In the genomic region with DNA sequence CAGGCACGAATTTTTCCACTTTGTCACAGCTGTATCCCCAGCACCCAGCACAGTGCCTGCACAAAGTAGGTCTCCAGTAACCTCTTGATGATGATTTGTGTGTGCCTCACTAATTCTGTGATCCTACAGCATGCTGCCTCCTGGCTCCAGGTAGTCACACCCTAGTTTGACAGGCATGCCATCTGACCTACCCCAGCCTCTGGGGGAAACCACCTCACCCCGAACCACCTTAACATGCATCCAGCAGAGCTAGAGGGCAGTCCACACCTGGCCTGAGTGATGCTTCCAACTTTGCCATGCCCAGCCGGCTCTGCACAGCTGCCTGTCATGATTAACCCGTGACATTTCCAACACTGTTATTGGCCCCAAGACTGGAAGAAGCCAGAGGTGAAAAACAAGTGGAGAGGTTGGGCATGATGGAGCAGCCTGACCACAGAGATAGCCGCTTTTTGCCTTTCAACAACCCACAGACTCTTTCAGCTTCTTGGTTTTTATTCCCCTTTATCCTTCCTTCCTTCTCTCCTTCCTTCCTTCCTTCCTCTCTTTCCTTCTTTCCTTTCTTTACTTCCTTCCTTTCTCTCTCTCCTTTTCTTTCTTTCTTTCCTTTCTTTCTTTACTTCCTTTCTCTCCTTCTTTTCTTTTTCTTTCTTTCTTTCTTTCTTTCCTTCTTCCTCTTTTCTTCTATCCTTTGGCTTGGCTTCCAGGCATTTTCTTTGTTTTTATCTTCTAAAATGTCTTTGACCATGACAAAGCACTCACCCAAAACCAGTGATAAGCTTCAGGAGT, we compare ENCODE assay signal across 1 cellular context.
TF ChIP-seq lines count a peak whose summit lies in the region.

No MANE protein-coding gene starts in this region.

TF ChIP-seq in WTC11, 78 proteins besides CTCF, POLR2A, EP300 and RAD21 (continued from another document):
- TF ChIP-seq, protein P1, sequence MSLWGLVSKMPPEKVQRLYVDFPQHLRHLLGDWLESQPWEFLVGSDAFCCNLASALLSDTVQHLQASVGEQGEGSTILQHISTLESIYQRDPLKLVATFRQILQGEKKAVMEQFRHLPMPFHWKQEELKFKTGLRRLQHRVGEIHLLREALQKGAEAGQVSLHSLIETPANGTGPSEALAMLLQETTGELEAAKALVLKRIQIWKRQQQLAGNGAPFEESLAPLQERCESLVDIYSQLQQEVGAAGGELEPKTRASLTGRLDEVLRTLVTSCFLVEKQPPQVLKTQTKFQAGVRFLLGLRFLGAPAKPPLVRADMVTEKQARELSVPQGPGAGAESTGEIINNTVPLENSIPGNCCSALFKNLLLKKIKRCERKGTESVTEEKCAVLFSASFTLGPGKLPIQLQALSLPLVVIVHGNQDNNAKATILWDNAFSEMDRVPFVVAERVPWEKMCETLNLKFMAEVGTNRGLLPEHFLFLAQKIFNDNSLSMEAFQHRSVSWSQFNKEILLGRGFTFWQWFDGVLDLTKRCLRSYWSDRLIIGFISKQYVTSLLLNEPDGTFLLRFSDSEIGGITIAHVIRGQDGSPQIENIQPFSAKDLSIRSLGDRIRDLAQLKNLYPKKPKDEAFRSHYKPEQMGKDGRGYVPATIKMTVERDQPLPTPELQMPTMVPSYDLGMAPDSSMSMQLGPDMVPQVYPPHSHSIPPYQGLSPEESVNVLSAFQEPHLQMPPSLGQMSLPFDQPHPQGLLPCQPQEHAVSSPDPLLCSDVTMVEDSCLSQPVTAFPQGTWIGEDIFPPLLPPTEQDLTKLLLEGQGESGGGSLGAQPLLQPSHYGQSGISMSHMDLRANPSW (CRISPR knock-in tag; conservative IDR thresholded peaks at IDR 0.05; ENCODE audit: low read depth), result no peak
- TF ChIP-seq NFE2L1 (CRISPR knock-in tag; IDR thresholded peaks at IDR 0.05) (no peak), TP53 (CRISPR knock-in tag; IDR thresholded peaks at IDR 0.05) (no peak), KAT7 (CRISPR knock-in tag; IDR thresholded peaks at IDR 0.05; ENCODE audit: borderline replicate concordance) (no peak), ELF4 (CRISPR knock-in tag; IDR thresholded peaks at IDR 0.05; ENCODE audit: low read depth) (no peak), ZNF138 (CRISPR knock-in tag; conservative IDR thresholded peaks at IDR 0.05) (no peak)
- TF ChIP-seq, protein P2, sequence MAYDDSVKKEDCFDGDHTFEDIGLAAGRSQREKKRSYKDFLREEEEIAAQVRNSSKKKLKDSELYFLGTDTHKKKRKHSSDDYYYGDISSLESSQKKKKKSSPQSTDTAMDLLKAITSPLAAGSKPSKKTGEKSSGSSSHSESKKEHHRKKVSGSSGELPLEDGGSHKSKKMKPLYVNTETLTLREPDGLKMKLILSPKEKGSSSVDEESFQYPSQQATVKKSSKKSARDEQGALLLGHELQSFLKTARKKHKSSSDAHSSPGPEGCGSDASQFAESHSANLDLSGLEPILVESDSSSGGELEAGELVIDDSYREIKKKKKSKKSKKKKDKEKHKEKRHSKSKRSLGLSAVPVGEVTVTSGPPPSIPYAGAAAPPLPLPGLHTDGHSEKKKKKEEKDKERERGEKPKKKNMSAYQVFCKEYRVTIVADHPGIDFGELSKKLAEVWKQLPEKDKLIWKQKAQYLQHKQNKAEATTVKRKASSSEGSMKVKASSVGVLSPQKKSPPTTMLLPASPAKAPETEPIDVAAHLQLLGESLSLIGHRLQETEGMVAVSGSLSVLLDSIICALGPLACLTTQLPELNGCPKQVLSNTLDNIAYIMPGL (CRISPR knock-in tag; IDR thresholded peaks at IDR 0.05), result no peak
TF ChIP-seq in WTC11: peak in this region for 2.
